In the genomic region with DNA sequence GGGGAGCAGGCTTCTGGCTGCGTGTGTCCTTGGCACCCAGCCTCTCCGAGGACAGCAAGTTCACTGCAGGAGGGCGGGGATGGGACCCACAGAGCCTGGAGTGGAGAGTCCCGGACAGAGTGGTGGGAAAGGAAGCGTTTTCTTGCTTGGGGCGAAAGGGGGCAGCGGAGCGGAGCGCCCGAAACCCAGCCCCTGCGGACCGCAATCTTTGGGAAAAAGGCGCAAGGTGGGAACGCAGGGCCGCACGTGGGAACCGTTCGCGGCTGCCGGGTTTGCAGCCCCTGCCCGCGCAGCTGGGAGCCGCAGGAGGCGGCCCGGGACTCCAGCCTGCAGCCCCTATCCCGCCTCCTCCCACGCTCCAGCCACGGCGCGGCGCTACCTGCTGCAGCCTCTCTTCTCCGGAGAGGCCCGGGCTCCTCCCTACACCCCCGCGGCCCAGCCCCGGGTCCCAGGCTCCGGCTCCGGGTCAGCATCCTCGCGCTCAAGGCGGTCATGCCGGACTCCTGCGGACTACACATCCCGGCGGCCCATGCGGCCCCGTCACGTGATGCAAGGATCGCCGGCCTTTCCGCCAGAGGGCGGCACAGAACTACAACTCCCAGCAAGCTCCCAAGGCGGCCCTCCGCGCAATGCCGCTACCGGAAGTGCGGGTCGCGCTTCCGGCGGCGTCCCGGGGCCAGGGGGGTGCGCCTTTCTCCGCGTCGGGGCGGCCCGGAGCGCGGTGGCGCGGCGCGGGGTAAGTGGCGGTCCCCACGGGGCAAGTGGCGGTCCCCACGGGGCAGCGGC, we compare ENCODE assay signal across 1 cellular context.
TF ChIP-seq lines count a peak whose summit lies in the region.

Gene NTHL1, minus strand, starts transcription at position 505 of the 786 bp plus-strand sequence. Its CDS starts 11 bp downstream, at position 494.
Gene TSC2, plus strand, starts transcription at position 656 of the 786 bp plus-strand sequence. CDS start 631 bp downstream, outside the sequence.

TF ChIP-seq in HEK293, 187 proteins besides CTCF, POLR2A, EP300 and RAD21 (continued from another document):
- TF ChIP-seq BCL6B (tag by site-specific recombination; IDR thresholded peaks at IDR 0.05) (no peak), ZSCAN18 (tag by site-specific recombination; IDR thresholded peaks at IDR 0.05) (no peak), ZNF658 (tag by site-specific recombination; IDR thresholded peaks at IDR 0.05) (no peak), ZNF571 (tag by site-specific recombination; IDR thresholded peaks at IDR 0.05) (no peak), ZSCAN30 (tag by site-specific recombination; IDR thresholded peaks at IDR 0.05) (peak; percentile 95), RBAK (tag by site-specific recombination; IDR thresholded peaks at IDR 0.05) (no peak), ELK4 (IDR thresholded peaks at IDR 0.05; ENCODE audit: borderline replicate concordance, low read depth, low read length) (peak; percentile 84; the same call in 1 of the 2 replicates), ZNF302 (tag by site-specific recombination; IDR thresholded peaks at IDR 0.05; ENCODE audit: low read depth) (no peak), GLIS2 (tag by site-specific recombination; IDR thresholded peaks at IDR 0.05) (peak; percentile 74)
